Comparison of ENCODE assay signal across 1 cellular context in the genomic region with DNA sequence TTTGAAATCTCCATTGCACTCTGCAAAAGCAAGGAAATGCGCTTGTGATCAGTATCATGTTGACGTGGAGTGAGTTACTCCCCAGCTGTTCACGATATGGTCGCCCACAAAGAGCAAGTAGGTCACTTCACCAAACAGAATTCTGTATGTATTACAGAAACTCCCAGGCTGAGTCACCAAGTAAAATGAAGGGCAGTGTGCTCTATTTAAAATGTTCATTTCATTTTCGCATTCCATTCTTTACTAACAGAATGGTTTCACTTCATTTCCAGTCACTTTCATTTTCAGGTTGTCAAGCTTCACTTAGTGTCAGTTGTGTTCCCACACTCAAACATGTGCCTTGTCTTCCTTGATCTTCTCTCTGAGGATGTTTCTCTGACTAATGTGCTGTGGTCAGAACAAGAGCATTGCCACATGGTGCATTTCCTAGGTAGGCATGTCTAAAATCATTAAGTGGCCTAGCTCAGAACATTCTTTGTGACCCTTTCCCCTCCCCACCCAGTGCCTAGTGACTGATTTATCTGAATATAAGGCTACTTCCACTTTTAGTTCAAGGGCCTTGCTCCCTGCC.
TF ChIP-seq lines count a peak whose summit lies in the region.

No MANE protein-coding gene starts in this region.

TF ChIP-seq in GM23338, 12 proteins besides CTCF, POLR2A, EP300 and RAD21 (continued from another document):
- TF ChIP-seq, protein P1, sequence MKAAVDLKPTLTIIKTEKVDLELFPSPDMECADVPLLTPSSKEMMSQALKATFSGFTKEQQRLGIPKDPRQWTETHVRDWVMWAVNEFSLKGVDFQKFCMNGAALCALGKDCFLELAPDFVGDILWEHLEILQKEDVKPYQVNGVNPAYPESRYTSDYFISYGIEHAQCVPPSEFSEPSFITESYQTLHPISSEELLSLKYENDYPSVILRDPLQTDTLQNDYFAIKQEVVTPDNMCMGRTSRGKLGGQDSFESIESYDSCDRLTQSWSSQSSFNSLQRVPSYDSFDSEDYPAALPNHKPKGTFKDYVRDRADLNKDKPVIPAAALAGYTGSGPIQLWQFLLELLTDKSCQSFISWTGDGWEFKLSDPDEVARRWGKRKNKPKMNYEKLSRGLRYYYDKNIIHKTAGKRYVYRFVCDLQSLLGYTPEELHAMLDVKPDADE (IDR thresholded peaks at IDR 0.05): no peak
- no peak for TF ChIP-seq ZNF114 (CRISPR knock-in tag; IDR thresholded peaks at IDR 0.05)
- TF ChIP-seq EZH2 (IDR thresholded peaks at IDR 0.05; ENCODE audit: low read depth, unreplicated experiment): no peak
